In genomic region chrX:53395605-53396298, GRCh38 we compare ENCODE assay signal across 13 cellular contexts. TPM values are rescaled to one million over a fixed set of nuclear protein-coding genes. Genes with fewer than 3 reads are reported as not detected.
DNase-seq lines count a peak whose midpoint lies in the region; ATAC-seq and TF ChIP-seq lines count a peak whose summit lies in the region.
"Had no signal": no experiment of that assay in that cellular context is flagged by ENCODE, and none has a peak within 500 bp of the region (broad histone marks: within the 10 kb centered on the region; RNA-seq: fewer than 3 reads in every experiment).

No MANE protein-coding gene starts in this region.

- no peak for TF ChIP-seq CTCF in HFFc6 (IDR thresholded peaks at IDR 0.05)
- peak; percentile 31 for TF ChIP-seq CTCF in brain microvascular endothelial cell (IDR thresholded peaks at IDR 0.05; ENCODE audit: low read depth, low read length, missing control alignments)
- TF ChIP-seq CTCF in transverse colon (IDR thresholded peaks at IDR 0.05) = no peak

- H3K27ac ChIP-seq in brain microvascular endothelial cell = no peak overlapping the region
- no peak overlapping the region for H3K27ac ChIP-seq in naive thymus-derived CD4-positive, alpha-beta T cell (ENCODE audit: low read depth, low read length)
- H3K27ac ChIP-seq in transverse colon = no peak overlapping the region

- peaks cover 34% of the 10 kb centered on the region for H3K36me3 Mint-ChIP-seq in activated naive CD4-positive, alpha-beta T cell treated with anti-CD3 and anti-CD28 coated beads, Interleukin-2, amount 10 ng/mL, durations not matched to agents 7 days and 5 days
- H3K36me3 Mint-ChIP-seq in HFFc6 (ENCODE audit: low read depth) = peaks cover 4% of the 10 kb centered on the region; the same call in 1 of the 2 replicates
- H3K36me3 Mint-ChIP-seq in naive thymus-derived CD4-positive, alpha-beta T cell = peaks cover 3 to 39% (median 15%) of the 10 kb centered on the region in 5 donors

- H3K9me3 ChIP-seq in naive thymus-derived CD4-positive, alpha-beta T cell (ENCODE audit: control insufficient read depth in 2 of 3, low read length in 3 of 3) = no peaks in the 10 kb centered on the region
- H3K9me3 ChIP-seq in transverse colon = no peaks in the 10 kb centered on the region
- H3K9me3 ChIP-seq: MG63 had no signal

- in situ Hi-C loops in brain microvascular endothelial cell (cut with HindIII; ENCODE audit: low pct_ligation_motif_present, low sequenced_read_pairs) = no loop called here
- in situ Hi-C loops in transverse colon (cut with MboI; ENCODE audit: low pct_ligation_motif_present in 1 of 4, low pct_unique_long_range_greater_than_20kb in 1 of 4, low sequenced_read_pairs in 3 of 4) = no loop called here

- H3K36me3 ChIP-seq in brain microvascular endothelial cell (replicated peaks) = peaks cover 2% of the 10 kb centered on the region
- H3K36me3 ChIP-seq in naive thymus-derived CD4-positive, alpha-beta T cell (ENCODE audit: control insufficient read depth in 2 of 3, insufficient read depth in 3 of 3, low read length in 3 of 3) = peaks cover 0 to 62% (median 11%) of the 10 kb centered on the region in 3 experiments
- H3K36me3 ChIP-seq in transverse colon = no peaks in the 10 kb centered on the region

- no peak for ATAC-seq in naive thymus-derived CD4-positive, alpha-beta T cell
- no peak for ATAC-seq in GM21619 (IDR thresholded peaks at IDR 0.05; ENCODE audit: unreplicated experiment)
- ATAC-seq: CD8-positive, alpha-beta T cell had no signal

- peak overlapping the region; percentile 16 for H3K27ac Mint-ChIP-seq in activated naive CD4-positive, alpha-beta T cell treated with anti-CD3 and anti-CD28 coated beads, Interleukin-2, amount 10 ng/mL, durations not matched to agents 7 days and 5 days
- peak overlapping the region; percentile 36 for H3K27ac Mint-ChIP-seq in HFFc6
- H3K27ac Mint-ChIP-seq in naive thymus-derived CD4-positive, alpha-beta T cell = peak overlapping the region in 5 of 9 donors; percentile 44 to 75 (median 70)
- H3K27ac Mint-ChIP-seq: CD8-positive, alpha-beta T cell had no signal

- CTCF ChIA-PET in activated naive CD4-positive, alpha-beta T cell treated with anti-CD3 and anti-CD28 coated beads, Interleukin-2, amount 10 ng/mL, durations not matched to agents 7 days and 5 days (lab: Charles Lee) = no interaction called here
- CTCF ChIA-PET in naive thymus-derived CD4-positive, alpha-beta T cell (lab: Charles Lee) = no interaction called here

- intact Hi-C loops in naive thymus-derived CD4-positive, alpha-beta T cell (cut with micrococcal nuclease) = no loop called here
- intact Hi-C loops in transverse colon (cut with DNase I; ENCODE audit: low total_unique reads) = no loop called here

- no peaks in the 10 kb centered on the region for H3K27me3 ChIP-seq in brain microvascular endothelial cell (replicated peaks)
- no peaks in the 10 kb centered on the region for H3K27me3 ChIP-seq in naive thymus-derived CD4-positive, alpha-beta T cell (ENCODE audit: control insufficient read depth in 2 of 2, insufficient read depth in 2 of 2, low read length in 2 of 2)
- H3K27me3 ChIP-seq in transverse colon = no peaks in the 10 kb centered on the region
- H3K27me3 ChIP-seq: MG63 had no signal

- no peak for DNase-seq in activated naive CD4-positive, alpha-beta T cell treated with anti-CD3 and anti-CD28 coated beads, Interleukin-2, amount 10 ng/mL, durations not matched to agents 7 days and 5 days
- DNase-seq in activated naive CD4-positive, alpha-beta T cell treated with anti-CD3 and anti-CD28 coated beads, Interleukin-2, amount 50 U/mL, for 16 hours = no peak
- DNase-seq in HFFc6 (no peak), brain microvascular endothelial cell (no peak), AG20443 (ENCODE audit: low spot score) (no peak), transverse colon (no peak)
- no peak for DNase-seq in naive thymus-derived CD4-positive, alpha-beta T cell
- DNase-seq: CD8-positive, alpha-beta T cell; MG63; NCI-H1105; NCI-H1694 treated with DMSO at 0.1 percent for 48 hours; NCI-H69 had no signal

- no peaks in the 10 kb centered on the region for H3K4me1 ChIP-seq in naive thymus-derived CD4-positive, alpha-beta T cell (ENCODE audit: control insufficient read depth in 2 of 2, insufficient read depth in 2 of 2, low read length in 2 of 2)
- no peaks in the 10 kb centered on the region for H3K4me1 ChIP-seq in transverse colon

- no peak overlapping the region for H3K4me3 Mint-ChIP-seq in activated naive CD4-positive, alpha-beta T cell treated with anti-CD3 and anti-CD28 coated beads, Interleukin-2, amount 10 ng/mL, durations not matched to agents 7 days and 5 days
- H3K4me3 Mint-ChIP-seq in HFFc6 = no peak overlapping the region; the same call in 1 of the 2 replicates
- no peak overlapping the region for H3K4me3 Mint-ChIP-seq in naive thymus-derived CD4-positive, alpha-beta T cell
- H3K4me3 Mint-ChIP-seq: CD8-positive, alpha-beta T cell had no signal

- no peaks in the 10 kb centered on the region for H3K27me3 Mint-ChIP-seq in activated naive CD4-positive, alpha-beta T cell treated with anti-CD3 and anti-CD28 coated beads, Interleukin-2, amount 10 ng/mL, durations not matched to agents 7 days and 5 days
- no peaks in the 10 kb centered on the region for H3K27me3 Mint-ChIP-seq in HFFc6 (ENCODE audit: insufficient read depth)
- H3K27me3 Mint-ChIP-seq in naive thymus-derived CD4-positive, alpha-beta T cell = no peaks in the 10 kb centered on the region

- H3K4me3 ChIP-seq in brain microvascular endothelial cell (ENCODE audit: low read depth, low read length) (no peak overlapping the region), transverse colon (no peak overlapping the region)
- no peak overlapping the region for H3K4me3 ChIP-seq in naive thymus-derived CD4-positive, alpha-beta T cell (ENCODE audit: low read length)
- H3K4me3 ChIP-seq: MG63 had no signal

- POLR2A ChIA-PET in naive thymus-derived CD4-positive, alpha-beta T cell (lab: Charles Lee) = no interaction called here

- TF ChIP-seq POLR2A in transverse colon (IDR thresholded peaks at IDR 0.05) = no peak

- H3K4me1 Mint-ChIP-seq in activated naive CD4-positive, alpha-beta T cell treated with anti-CD3 and anti-CD28 coated beads, Interleukin-2, amount 10 ng/mL, durations not matched to agents 7 days and 5 days = no peaks in the 10 kb centered on the region
- no peaks in the 10 kb centered on the region; the same call in 1 of the 2 replicates for H3K4me1 Mint-ChIP-seq in HFFc6 (ENCODE audit: low read depth)
- H3K4me1 Mint-ChIP-seq in naive thymus-derived CD4-positive, alpha-beta T cell = peaks cover 0 to 2% (median 0%) of the 10 kb centered on the region in 7 donors

- H3K9me3 Mint-ChIP-seq in activated naive CD4-positive, alpha-beta T cell treated with anti-CD3 and anti-CD28 coated beads, Interleukin-2, amount 10 ng/mL, durations not matched to agents 7 days and 5 days = no peaks in the 10 kb centered on the region
- H3K9me3 Mint-ChIP-seq in HFFc6 = no peaks in the 10 kb centered on the region
- no peaks in the 10 kb centered on the region for H3K9me3 Mint-ChIP-seq in naive thymus-derived CD4-positive, alpha-beta T cell
- H3K9me3 Mint-ChIP-seq: CD8-positive, alpha-beta T cell had no signal

- 98 to 100% methylated on average over 1 to 2 of the region's 2 CpGs for WGBS in transverse colon (ENCODE audit: low coverage in 1 of 2), 2 donors

- no peak for TF ChIP-seq EP300 in transverse colon (IDR thresholded peaks at IDR 0.05; ENCODE audit: low read depth)

RNA-seq across cellular contexts. Expression of gene SMC1A, which starts 26.7 kb away (rescaled TPM):
- total RNA-seq in HFFc6 (2021; fragmentation: NEBNext Ultra II Directional; extraction: Animal tissue kit (Norgen Biotek cat#: 25700)) = 10 to 100 TPM; 40.5 to 62.0 (median 58.4) TPM
- total RNA-seq in naive thymus-derived CD4-positive, alpha-beta T cell = 100 to 1,000 TPM in 1 of 5 experiments, 10 to 100 TPM in 4; 53.0 to 108 (median 67.7) TPM
- polyA plus RNA-seq in naive thymus-derived CD4-positive, alpha-beta T cell = 10 to 100 TPM; 55.1 to 84.9 TPM
- total RNA-seq in transverse colon = 100 to 1,000 TPM in 1 of 4 donors, 10 to 100 TPM in 3; 25.3 to 113 (median 52.9) TPM

RNA-seq across cellular contexts. Expression of gene RIBC1, which starts 26.9 kb away (rescaled TPM):
- under 1 TPM; 0.21 to 0.43 (median 0.36) TPM for total RNA-seq in HFFc6 (2021; fragmentation: NEBNext Ultra II Directional; extraction: Animal tissue kit (Norgen Biotek cat#: 25700))
- total RNA-seq in naive thymus-derived CD4-positive, alpha-beta T cell = 1 to 10 TPM; 1.4 to 2.4 (median 1.6) TPM
- under 1 TPM; 0.26 to 0.62 TPM for polyA plus RNA-seq in naive thymus-derived CD4-positive, alpha-beta T cell
- 1 to 10 TPM in 1 of 4 donors, under 1 TPM in 1, not detected in 2; 0.79 to 1.1 TPM for total RNA-seq in transverse colon

RNA-seq across cellular contexts. Expression of gene HSD17B10, which starts 38.4 kb away (rescaled TPM):
- 10 to 100 TPM; 78.0 to 94.9 (median 79.0) TPM for total RNA-seq in HFFc6 (2021; fragmentation: NEBNext Ultra II Directional; extraction: Animal tissue kit (Norgen Biotek cat#: 25700))
- 100 to 1,000 TPM in 1 of 5 experiments, 10 to 100 TPM in 4; 23.9 to 116 (median 38.6) TPM for total RNA-seq in naive thymus-derived CD4-positive, alpha-beta T cell
- 100 to 1,000 TPM; 120 to 129 TPM for polyA plus RNA-seq in naive thymus-derived CD4-positive, alpha-beta T cell
- total RNA-seq in transverse colon = 10 to 100 TPM; 12.5 to 47.5 (median 42.2) TPM

Comparison
In these comparisons a context has a peak if more than half of its experiments do, and no peak if none do; other contexts are left out.
1. H3K27ac Mint-ChIP-seq: peak in every context shown above with its lines; median percentile 70 in naive thymus-derived CD4-positive, alpha-beta T cell; 36 in HFFc6; 16 in activated naive CD4-positive, alpha-beta T cell treated with anti-CD3 and anti-CD28 coated beads, Interleukin-2, amount 10 ng/mL, durations not matched to agents 7 days and 5 days.